Comparison of ENCODE assay signal across 17 cellular contexts in genomic region chr13:32761472-32761871, GRCh38.
DNase-seq lines count a peak whose midpoint lies in the region; ATAC-seq, FAIRE-seq and TF ChIP-seq lines count a peak whose summit lies in the region.
"Had no signal": no experiment of that assay in that cellular context is flagged by ENCODE, and none has a peak within 500 bp of the region (broad histone marks: within the 10 kb centered on the region; RNA-seq: fewer than 3 reads in every experiment).

No MANE protein-coding gene starts in this region.

- peaks cover 7 to 21% of the 10 kb centered on the region in 2 experiments for H3K36me3 ChIP-seq in HEK293 (ENCODE audit: control insufficient read depth in 2 of 2, insufficient read depth in 1 of 2, low read length in 2 of 2)

- WGBS in A549 (ENCODE audit: missing lambda C conversion rate), result 92% methylated on average over 2 of the region's 2 CpGs

- H3K27ac ChIP-seq in A549 (no peak overlapping the region), HEK293 (ENCODE audit: extremely low read depth, low read depth, low read length) (no peak overlapping the region)

- no peak for FAIRE-seq in A549 (lab: Jason Lieb, UNC)
- FAIRE-seq in GM12891 (lab: Jason Lieb, UNC), result peak; percentile 66

- no peak overlapping the region for H3K27ac Mint-ChIP-seq in endothelial cell (ENCODE audit: unreplicated experiment)
- H3K27ac Mint-ChIP-seq: CD4-positive, alpha-beta memory T cell had no signal

- H3K4me1 Mint-ChIP-seq in endothelial cell (ENCODE audit: unreplicated experiment), result no peaks in the 10 kb centered on the region

- no peak for TF ChIP-seq POLR2A in A549 (IDR thresholded peaks at IDR 0.05; ENCODE audit: low read length)
- TF ChIP-seq POLR2A in GM12891 (IDR thresholded peaks at IDR 0.05; ENCODE audit: low read depth, low read length), result no peak

- H3K27me3 Mint-ChIP-seq in endothelial cell (ENCODE audit: unreplicated experiment), result no peaks in the 10 kb centered on the region
- H3K27me3 Mint-ChIP-seq: CD4-positive, alpha-beta memory T cell had no signal

- no peak overlapping the region for H3K4me3 ChIP-seq in A549
- no peak overlapping the region for H3K4me3 ChIP-seq in HEK293 (ENCODE audit: low read depth, low read length)

- H3K4me3 Mint-ChIP-seq in endothelial cell (ENCODE audit: unreplicated experiment), result peak overlapping the region; percentile 80
- H3K4me3 Mint-ChIP-seq: CD4-positive, alpha-beta memory T cell had no signal

- POLR2A ChIA-PET in A549 (lab: Yijun Ruan, JAX) (no interaction called here), HEK293 (lab: Yijun Ruan, JAX) (no interaction called here)

- no peak for ATAC-seq in A549
- no peak for ATAC-seq in HG02870 (IDR thresholded peaks at IDR 0.05; ENCODE audit: unreplicated experiment)

- no peak for TF ChIP-seq CTCF in A549 (IDR thresholded peaks at IDR 0.05)
- TF ChIP-seq CTCF in HEK293 (tag by site-specific recombination; IDR thresholded peaks at IDR 0.05), result no peak
- TF ChIP-seq CTCF in endothelial cell (IDR thresholded peaks at IDR 0.05; ENCODE audit: unreplicated experiment), result no peak

- no peak overlapping the region for H3K4me2 ChIP-seq in A549

- CTCF ChIA-PET in A549 (lab: Yijun Ruan, JAX), result no interaction called here
- CTCF ChIA-PET in HEK293 (lab: Yijun Ruan, JAX), result no interaction called here

- H3K4me1 ChIP-seq in A549 (no peaks in the 10 kb centered on the region), HEK293 (ENCODE audit: control insufficient read depth, insufficient read depth, low read length) (no peaks in the 10 kb centered on the region)

- peaks cover 27% of the 10 kb centered on the region for H3K36me3 Mint-ChIP-seq in endothelial cell (ENCODE audit: low read depth, unreplicated experiment)

- H3K9me3 ChIP-seq in A549, result no peaks in the 10 kb centered on the region
- H3K9me3 ChIP-seq in HEK293 (ENCODE audit: control insufficient read depth, insufficient read depth, low read depth, low read length), result no peaks in the 10 kb centered on the region

- H3K9me3 Mint-ChIP-seq in endothelial cell (ENCODE audit: unreplicated experiment), result no peaks in the 10 kb centered on the region

- DNase-seq in A549 (ENCODE audit: low read depth in 1 of 2, low spot score in 1 of 2) (no peak), GM12891 (ENCODE audit: insufficient read length, low spot score) (no peak), endothelial cell (ENCODE audit: low spot score) (no peak), SIG-M5 treated with dmso at 0.1 percent for 504 hours (lab: John Stamatoyannopoulos, UW; ENCODE audit: unreplicated experiment) (no peak), NCI-H187 (lab: John Stamatoyannopoulos, UW) (no peak)
- DNase-seq: 8988T; C1 segment of cervical spinal cord; Calu3; CD4-positive, alpha-beta memory T cell; COR-L47; DMS153; DND-41; GOT3; H7; HCEC 1CT had no signal

- TF ChIP-seq EP300 in A549 (IDR thresholded peaks at IDR 0.05), result no peak

- no peak for TF ChIP-seq RAD21 in A549 (conservative IDR thresholded peaks at IDR 0.05 in 1 of 2, IDR thresholded peaks at IDR 0.05 in 1 of 2)

TF ChIP-seq in A549, 52 proteins besides CTCF, POLR2A, EP300 and RAD21 (continues in another document):
- TF ChIP-seq HMGXB4 (CRISPR knock-in tag; IDR thresholded peaks at IDR 0.05; ENCODE audit: borderline replicate concordance), result no peak
- TF ChIP-seq BCL3 (IDR thresholded peaks at IDR 0.05), result no peak
- TF ChIP-seq ZC3H11A (IDR thresholded peaks at IDR 0.05), result no peak
- peak; percentile 49; the same call in 1 of the 2 replicates for TF ChIP-seq KDM1A (IDR thresholded peaks at IDR 0.05; ENCODE audit: low read depth)
- no peak for TF ChIP-seq NR3C1 (IDR thresholded peaks at IDR 0.05)
- no peak for TF ChIP-seq PHF8 (IDR thresholded peaks at IDR 0.05; ENCODE audit: borderline replicate concordance, low read depth)

TF ChIP-seq in GM12891, 5 proteins besides CTCF, POLR2A, EP300 and RAD21:
- no peak for TF ChIP-seq SPI1 (IDR thresholded peaks at IDR 0.05; ENCODE audit: low read depth, low read length)
- TF ChIP-seq PAX5 (IDR thresholded peaks at IDR 0.05; ENCODE audit: insufficient read depth, low read length, severe bottlenecking), result no peak
- no peak for TF ChIP-seq TAF1 (IDR thresholded peaks at IDR 0.05; ENCODE audit: low read depth, low read length)
- no peak for TF ChIP-seq POLR2AphosphoS5 (IDR thresholded peaks at IDR 0.05; ENCODE audit: low read depth, low read length)
- TF ChIP-seq POU2F2 (IDR thresholded peaks at IDR 0.05; ENCODE audit: low read depth, low read length), result no peak

TF ChIP-seq in HEK293, 187 proteins besides CTCF, POLR2A, EP300 and RAD21:
- TF ChIP-seq ZNF560 (tag by site-specific recombination; IDR thresholded peaks at IDR 0.05; ENCODE audit: borderline replicate concordance) (no peak), ZNF600 (tag by site-specific recombination; IDR thresholded peaks at IDR 0.05) (no peak), ZNF146 (tag by site-specific recombination; IDR thresholded peaks at IDR 0.05) (peak; percentile 77), ZNF175 (tag by site-specific recombination; IDR thresholded peaks at IDR 0.05) (no peak), HOXA7 (CRISPR knock-in tag; IDR thresholded peaks at IDR 0.05; ENCODE audit: borderline replicate concordance) (no peak), ZNF24 (tag by site-specific recombination; IDR thresholded peaks at IDR 0.05) (no peak)
TF ChIP-seq in HEK293: peak in this region for 1.
